ENCODE assay signal across 21 cellular contexts in the genomic region with DNA sequence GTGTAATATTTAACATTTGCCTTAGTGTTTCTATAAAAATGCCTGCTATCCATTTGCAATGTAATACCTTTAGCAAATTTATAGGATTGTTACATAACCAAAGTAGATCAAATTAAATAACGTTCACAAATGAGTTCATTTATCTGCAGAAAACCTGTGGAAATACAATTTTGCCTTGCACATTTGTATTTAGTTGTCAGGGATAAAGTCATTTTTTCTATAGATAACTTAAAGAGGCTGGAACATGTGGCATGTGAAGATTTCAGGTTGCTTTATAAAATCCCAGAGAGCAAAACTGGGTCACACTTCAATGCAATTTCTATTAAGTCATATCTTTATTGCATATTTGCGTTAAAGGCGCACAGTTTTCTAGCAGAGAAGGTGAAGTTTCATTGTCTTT.
DNase-seq lines count a peak whose midpoint lies in the region; TF ChIP-seq lines count a peak whose summit lies in the region.
"Had no signal": no experiment of that assay in that cellular context is flagged by ENCODE, and none has a peak within 500 bp of the region (broad histone marks: within the 10 kb centered on the region; RNA-seq: fewer than 3 reads in every experiment).

No MANE protein-coding gene starts in this region.

- H3K9me3 ChIP-seq in breast epithelium, result no peaks in the 10 kb centered on the region
- H3K9me3 ChIP-seq in mammary epithelial cell (replicated peaks; ENCODE audit: insufficient read depth, low read length), result no peaks in the 10 kb centered on the region
- H3K9me3 ChIP-seq in esophagus squamous epithelium, result no peaks in the 10 kb centered on the region
- H3K9me3 ChIP-seq: neutrophil, upper lobe of left lung had no signal

- CTCF ChIA-PET in mammary epithelial cell (lab: Charles Lee; ENCODE audit: low non-redundant PET), result no interaction called here

- dilution Hi-C loops in mammary epithelial cell (cut with HindIII; ENCODE audit: low sequenced_read_pairs), result no loop called here

- no peak for TF ChIP-seq CTCF in breast epithelium (IDR thresholded peaks at IDR 0.05)
- no peak for TF ChIP-seq CTCF in mammary epithelial cell (conservative IDR thresholded peaks at IDR 0.05 in 1 of 2, IDR thresholded peaks at IDR 0.05 in 1 of 2; ENCODE audit: extremely low read depth in 1 of 2, insufficient read depth in 1 of 2, low read depth in 1 of 2, low read length in 2 of 2)
- no peak for TF ChIP-seq CTCF in esophagus squamous epithelium (IDR thresholded peaks at IDR 0.05)

- 96% methylated on average over 3 of the region's 3 CpGs for WGBS in mammary epithelial cell (ENCODE audit: low coverage, missing lambda C conversion rate)
- WGBS in esophagus squamous epithelium, 2 donors, result 81 to 92% methylated on average over 3 of the region's 3 CpGs

- in situ Hi-C loops in mammary epithelial cell (cut with MboI; ENCODE audit: low sequenced_read_pairs in 2 of 2), result no loop called here

- intact Hi-C loops in breast epithelium (cut with DNase I; ENCODE audit: low total_unique reads), result no loop called here
- intact Hi-C loops in mammary epithelial cell (cut with micrococcal nuclease), result no loop called here
- intact Hi-C loops in esophagus squamous epithelium (cut with DNase I), result no loop called here

- H3K4me1 ChIP-seq in breast epithelium, result peaks cover 4% of the 10 kb centered on the region in 2 donors
- no peaks in the 10 kb centered on the region for H3K4me1 ChIP-seq in mammary epithelial cell (ENCODE audit: insufficient read depth, low read length)
- H3K4me1 ChIP-seq in esophagus squamous epithelium, result peaks cover 0 to 6% (median 0%) of the 10 kb centered on the region in 3 donors
- H3K4me1 ChIP-seq: upper lobe of left lung had no signal

- H3K36me3 ChIP-seq in breast epithelium, result no peaks in the 10 kb centered on the region
- no peaks in the 10 kb centered on the region for H3K36me3 ChIP-seq in mammary epithelial cell (ENCODE audit: insufficient read depth, low read length)
- no peaks in the 10 kb centered on the region for H3K36me3 ChIP-seq in esophagus squamous epithelium
- H3K36me3 ChIP-seq: neutrophil, upper lobe of left lung had no signal

- no TSS peak for BruUV-seq in mammary epithelial cell (replicated peaks; lab: Mats Ljungman, UMichigan)

- no peak overlapping the region for H2AFZ ChIP-seq in mammary epithelial cell (ENCODE audit: low read depth, low read length)

- H3K27me3 ChIP-seq in breast epithelium (no peaks in the 10 kb centered on the region), mammary epithelial cell (ENCODE audit: insufficient read depth, low read length) (no peaks in the 10 kb centered on the region), layer of hippocampus (ENCODE audit: control insufficient read depth, insufficient read depth, low read length) (no peaks in the 10 kb centered on the region), esophagus squamous epithelium (no peaks in the 10 kb centered on the region)
- H3K27me3 ChIP-seq: neutrophil, upper lobe of left lung had no signal

- TF ChIP-seq POLR2A in breast epithelium (IDR thresholded peaks at IDR 0.05) (no peak), esophagus squamous epithelium (IDR thresholded peaks at IDR 0.05) (no peak)

- H3K4me3 ChIP-seq in breast epithelium (peak overlapping the region in 2 of 3 donors; percentile 53 to 63), mammary epithelial cell (replicated peaks in 1 of 3; ENCODE audit: insufficient read depth in 1 of 3, low read depth in 2 of 3, low read length in 3 of 3) (no peak overlapping the region), esophagus squamous epithelium (no peak overlapping the region)
- H3K4me3 ChIP-seq: lung, upper lobe of left lung had no signal

- H4K20me1 ChIP-seq in mammary epithelial cell (ENCODE audit: insufficient read depth, low read length), result no peaks in the 10 kb centered on the region

- H3K27ac ChIP-seq in breast epithelium, result peak overlapping the region in 1 of 2 donors; percentile 86
- no peak overlapping the region for H3K27ac ChIP-seq in mammary epithelial cell (ENCODE audit: insufficient read depth, low read depth, low read length)
- H3K27ac ChIP-seq in layer of hippocampus (ENCODE audit: low read depth, low read length), result peak overlapping the region; percentile 82
- H3K27ac ChIP-seq in esophagus squamous epithelium, result no peak overlapping the region
- H3K27ac ChIP-seq: 22Rv1, epithelial cell of prostate, KMS-11, neutrophil, upper lobe of left lung had no signal

- H3K4me2 ChIP-seq in mammary epithelial cell (ENCODE audit: insufficient read depth, low read depth, low read length), result no peak overlapping the region
- H3K4me2 ChIP-seq: KMS-11 had no signal

- no peak for DNase-seq in breast epithelium (ENCODE audit: low spot score in 2 of 2)
- DNase-seq in mammary epithelial cell, result no peak
- peak; percentile 67 for DNase-seq in pons (ENCODE audit: low spot score)
- DNase-seq in activated CD8-positive, alpha-beta memory T cell treated with anti-CD3 and anti-CD28 coated beads for 24 hours, result no peak
- no peak for DNase-seq in GOT3 (lab: John Stamatoyannopoulos, UW)
- DNase-seq in activated CD4-positive, CD25-positive, alpha-beta regulatory T cell treated with anti-CD3 and anti-CD28 coated beads, Interleukin-2, amount 50 U/mL, for 72 hours, result no peak
- no peak for DNase-seq in esophagus squamous epithelium (lab: John Stamatoyannopoulos, UW)
- DNase-seq: activated CD4-positive, alpha-beta memory T cell treated with anti-CD3 and anti-CD28 coated beads, Interleukin-2, amount 10 ng/mL, durations not matched to agents 7 days and 5 days; activated CD4-positive, alpha-beta T cell treated with anti-CD3 and anti-CD28 coated beads for 1 hour; CD4-positive, CD25-positive, alpha-beta regulatory T cell; effector CD4-positive, alpha-beta T cell; kidney glomerular epithelial cell; NCI-H1436 treated with DMSO at 0.1 percent for 48 hours; T-helper 2 cell; upper lobe of left lung had no signal

- no peaks in the 10 kb centered on the region for H3K79me2 ChIP-seq in mammary epithelial cell (ENCODE audit: insufficient read depth, low read length)

- H3K9ac ChIP-seq in mammary epithelial cell (ENCODE audit: insufficient read depth, low read length), result no peak overlapping the region
- H3K9ac ChIP-seq: KMS-11 had no signal

Comparison
In these comparisons a context has a peak if more than half of its experiments do, and no peak if none do; other contexts are left out.
1. H3K4me3 ChIP-seq: peak in breast epithelium (2 of 3); none in mammary epithelial cell (0 of 3) and esophagus squamous epithelium (0 of 4).